1 cellular context compared by ENCODE assay signal in the genomic region with DNA sequence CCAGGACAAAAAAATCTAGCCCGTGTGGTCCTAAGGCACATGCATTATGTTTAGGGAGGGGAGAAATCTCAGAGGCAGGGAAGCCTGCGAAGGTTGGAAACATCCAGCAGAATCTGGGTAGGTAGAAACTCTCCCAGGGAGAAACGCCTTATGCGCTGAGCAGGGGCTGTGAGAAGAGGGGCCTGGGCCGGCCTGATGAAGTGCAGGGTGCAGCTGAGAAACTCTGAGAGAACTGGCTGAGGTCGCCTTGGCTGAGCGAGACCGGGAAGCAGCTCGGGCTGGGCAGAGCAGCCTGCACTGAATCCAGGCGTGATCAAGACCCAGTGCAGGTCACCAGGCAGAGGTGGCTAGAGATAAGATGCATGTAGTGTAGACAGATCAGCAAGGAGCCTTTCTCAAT.
TF ChIP-seq lines count a peak whose summit lies in the region.

No MANE protein-coding gene starts in this region.

TF ChIP-seq in H1, 55 proteins besides CTCF, POLR2A, EP300 and RAD21:
- TF ChIP-seq HDAC2 (IDR thresholded peaks at IDR 0.05; ENCODE audit: borderline replicate concordance in 1 of 2, low read depth in 2 of 2, low read length in 2 of 2) (no peak), SRF (IDR thresholded peaks at IDR 0.05; ENCODE audit: low read depth, low read length) (no peak), BACH1 (IDR thresholded peaks at IDR 0.05; ENCODE audit: low read length) (no peak), TCF12 (IDR thresholded peaks at IDR 0.05; ENCODE audit: low read depth, low read length) (no peak), SP1 (IDR thresholded peaks at IDR 0.05; ENCODE audit: low read depth, low read length) (no peak), EGR1 (IDR thresholded peaks at IDR 0.05; ENCODE audit: borderline replicate concordance, low read depth, low read length) (no peak), TBP (IDR thresholded peaks at IDR 0.05; ENCODE audit: low read depth, low read length) (no peak), GTF2F1 (IDR thresholded peaks at IDR 0.05; ENCODE audit: borderline replicate concordance, low read depth, low read length) (no peak), NRF1 (IDR thresholded peaks at IDR 0.05; ENCODE audit: low read depth, low read length) (no peak), FOSL1 (IDR thresholded peaks at IDR 0.05; ENCODE audit: insufficient read depth, low read depth, low read length) (no peak), SUZ12 (IDR thresholded peaks at IDR 0.05; ENCODE audit: low read length) (no peak), JUND (IDR thresholded peaks at IDR 0.05; ENCODE audit: low read length) (no peak), RXRA (IDR thresholded peaks at IDR 0.05; ENCODE audit: insufficient read depth, low read depth, low read length) (no peak), PHF8 (conservative IDR thresholded peaks at IDR 0.05; ENCODE audit: low read depth, low read length) (no peak), GABPA (IDR thresholded peaks at IDR 0.05; ENCODE audit: borderline replicate concordance, insufficient read depth, low read length) (no peak), CREB1 (IDR thresholded peaks at IDR 0.05) (no peak), ZNF274 (IDR thresholded peaks at IDR 0.05; ENCODE audit: borderline replicate concordance, extremely low read depth, low read length) (no peak)
- TF ChIP-seq, protein P1, sequence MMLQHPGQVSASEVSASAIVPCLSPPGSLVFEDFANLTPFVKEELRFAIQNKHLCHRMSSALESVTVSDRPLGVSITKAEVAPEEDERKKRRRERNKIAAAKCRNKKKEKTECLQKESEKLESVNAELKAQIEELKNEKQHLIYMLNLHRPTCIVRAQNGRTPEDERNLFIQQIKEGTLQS (IDR thresholded peaks at IDR 0.05; ENCODE audit: insufficient read depth, low read depth, low read length): no peak
